8 cellular contexts compared by ENCODE assay signal in the genomic region with DNA sequence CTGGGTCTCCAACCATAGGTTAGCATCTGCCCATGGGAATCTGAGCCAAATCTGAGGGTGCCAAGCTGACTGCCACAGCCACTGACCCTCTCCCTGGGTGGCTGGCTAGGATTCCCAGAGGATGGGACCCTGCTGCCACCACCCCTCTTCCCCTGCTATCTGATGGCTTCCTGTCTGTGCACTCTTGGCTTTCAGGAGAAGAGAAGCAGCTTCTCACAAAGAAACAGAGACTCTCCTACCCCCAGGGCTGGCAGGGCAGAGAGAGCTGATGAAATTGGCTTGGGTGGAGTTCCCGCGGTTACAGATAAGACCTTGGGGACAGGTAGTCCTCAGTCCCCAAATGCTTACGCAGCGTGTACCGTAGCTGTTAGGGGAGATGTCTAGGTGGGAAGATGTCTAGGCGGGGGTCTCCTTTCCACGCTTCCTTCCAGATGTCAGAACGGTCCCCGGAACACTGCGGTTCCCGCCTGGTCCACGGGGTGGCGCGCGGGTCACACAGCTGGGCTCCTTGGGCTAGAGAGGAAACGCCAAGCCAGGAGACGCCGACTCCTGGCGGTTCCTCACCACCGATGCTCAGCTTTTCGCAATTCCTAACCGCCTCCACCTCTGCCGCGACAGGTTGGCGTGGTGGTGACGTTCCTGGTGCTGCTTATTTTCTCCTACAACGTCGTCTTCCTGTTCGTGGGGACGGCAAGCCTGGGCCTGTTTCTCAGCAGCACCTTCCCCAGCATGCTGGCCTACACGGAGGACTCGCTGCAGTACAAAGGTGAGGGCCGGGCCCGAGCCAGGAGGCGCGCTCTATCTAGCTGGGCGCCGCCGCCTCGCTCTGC. TPM values are rescaled to one million over a fixed set of nuclear protein-coding genes. Genes with fewer than 3 reads are reported as not detected.
DNase-seq lines count a peak whose midpoint lies in the region; ATAC-seq and TF ChIP-seq lines count a peak whose summit lies in the region.

No MANE protein-coding gene starts in this region.

- H3K4me2 ChIP-seq in skeletal muscle satellite cell (ENCODE audit: low read length) = peak overlapping the region; percentile 84

- no peak overlapping the region for H3K27ac ChIP-seq in iPS-18a (ENCODE audit: low read length)

- peak overlapping the region; percentile 37 to 92 (median 85) for H3K27ac Mint-ChIP-seq in brain

- TF ChIP-seq CTCF in brain (conservative IDR thresholded peaks at IDR 0.05) = peak; percentile 99

- H3K4me1 ChIP-seq in iPS-18a (ENCODE audit: control insufficient read depth, low read depth, low read length) = no peaks in the 10 kb centered on the region
- H3K4me1 ChIP-seq in skeletal muscle satellite cell (ENCODE audit: control insufficient read depth, insufficient read depth, low read length) = peaks cover 6% of the 10 kb centered on the region

- H3K36me3 ChIP-seq in iPS-18a (ENCODE audit: control insufficient read depth, low read depth, low read length) (no peaks in the 10 kb centered on the region), skeletal muscle satellite cell (ENCODE audit: insufficient read depth, low read length) (no peaks in the 10 kb centered on the region)

- H3K36me3 Mint-ChIP-seq in brain = peaks cover 9% of the 10 kb centered on the region

- H3K27me3 Mint-ChIP-seq in brain = no peaks in the 10 kb centered on the region

- no peak overlapping the region for H3K9ac ChIP-seq in iPS-18a (ENCODE audit: low read length)
- no peak overlapping the region for H3K9ac ChIP-seq in skeletal muscle satellite cell (ENCODE audit: low read depth, low read length)

- H3K27me3 ChIP-seq in iPS-18a (ENCODE audit: control insufficient read depth, insufficient read depth, low read length) = no peaks in the 10 kb centered on the region
- peaks cover 11% of the 10 kb centered on the region for H3K27me3 ChIP-seq in skeletal muscle satellite cell (ENCODE audit: control insufficient read depth, insufficient read depth, low read length)

- peak; percentile 72 for DNase-seq in NK-92 treated with Interleukin-12 subunit alpha and Interleukin-12 subunit beta, amount 100 ng/mL, for 24 hours (lab: John Stamatoyannopoulos, UW)
- DNase-seq in NK-92 (lab: John Stamatoyannopoulos, UW; ENCODE audit: unreplicated experiment) (no peak), NCI-H2107 (lab: John Stamatoyannopoulos, UW) (peak; percentile 92), UCSD-AML1 (lab: John Stamatoyannopoulos, UW; ENCODE audit: unreplicated experiment) (peak; percentile 83)

- ATAC-seq in HG03064 (IDR thresholded peaks at IDR 0.05; ENCODE audit: low read depth, unreplicated experiment) = peak; percentile 49

- H3K4me1 Mint-ChIP-seq in brain = peaks cover 38% of the 10 kb centered on the region

- H3K4me3 ChIP-seq in iPS-18a (ENCODE audit: low read length) = peak overlapping the region; percentile 50
- H3K4me3 ChIP-seq in skeletal muscle satellite cell (ENCODE audit: low read length) = peak overlapping the region; percentile 64

- peak overlapping the region; percentile 79 to 88 (median 82) for H3K4me3 Mint-ChIP-seq in brain

- H3K9me3 ChIP-seq in iPS-18a (ENCODE audit: control insufficient read depth, low read depth, low read length) (no peaks in the 10 kb centered on the region), skeletal muscle satellite cell (replicated peaks; ENCODE audit: low read length) (no peaks in the 10 kb centered on the region)

- no peaks in the 10 kb centered on the region for H3K9me3 Mint-ChIP-seq in brain

RNA-seq across cellular contexts. Expression of gene ELK4, which starts 40.1 kb away (rescaled TPM):
- polyA plus RNA-seq in brain (ENCODE audit: insufficient read depth, low read depth, low replicate concordance) = 1.8 TPM
- total RNA-seq in skeletal muscle satellite cell (2012; rRNA removed) = 14.7 and 15.9 TPM in 2 replicates
